24 cellular contexts compared by ENCODE assay signal in genomic region chr6:73506246-73506645, GRCh38.
"Had no signal": no experiment of that assay in that cellular context is flagged by ENCODE, and none has a peak within 500 bp of the region (broad histone marks: within the 10 kb centered on the region; RNA-seq: fewer than 3 reads in every experiment).

No MANE protein-coding gene starts in this region.

- H3K27ac Mint-ChIP-seq: activated naive CD4-positive, alpha-beta T cell treated with anti-CD3 and anti-CD28 coated beads for 36 hours; activated naive CD8-positive, alpha-beta T cell treated with anti-CD3 and anti-CD28 coated beads, Interleukin-2, amount 10 ng/mL, durations not matched to agents 7 days and 5 days; effector memory CD8-positive, alpha-beta T cell; stimulated activated memory B cell treated with anti-CD40 and anti-IgM and Interleukin-4, amounts not matched to agents 10 μg/mL and 1 μg/mL and 100 μg/mL, for 72 hours; T-helper 17 cell had no signal

- H3K4me3 Mint-ChIP-seq: activated naive CD4-positive, alpha-beta T cell treated with anti-CD3 and anti-CD28 coated beads for 36 hours; activated naive CD8-positive, alpha-beta T cell treated with anti-CD3 and anti-CD28 coated beads, Interleukin-2, amount 10 ng/mL, durations not matched to agents 7 days and 5 days; activated T-cell treated with anti-CD3 and anti-CD28 coated beads, Interleukin-2, amount 50 U/mL, for 4 hours; central memory CD8-positive, alpha-beta T cell; effector memory CD8-positive, alpha-beta T cell; stimulated activated memory B cell treated with anti-CD40 and anti-IgM and Interleukin-4, amounts not matched to agents 10 μg/mL and 1 μg/mL and 100 μg/mL, for 72 hours; T-helper 17 cell had no signal

- H3K9ac ChIP-seq: parathyroid adenoma had no signal

- H3K27me3 Mint-ChIP-seq: activated naive CD8-positive, alpha-beta T cell treated with anti-CD3 and anti-CD28 coated beads, Interleukin-2, amount 10 ng/mL, durations not matched to agents 7 days and 5 days; central memory CD8-positive, alpha-beta T cell; effector memory CD8-positive, alpha-beta T cell; stimulated activated memory B cell treated with anti-CD40 and anti-IgM and Interleukin-4, amounts not matched to agents 10 μg/mL and 1 μg/mL and 100 μg/mL, for 72 hours; T-helper 17 cell had no signal

- H3K9me3 Mint-ChIP-seq: activated naive CD4-positive, alpha-beta T cell treated with anti-CD3 and anti-CD28 coated beads for 36 hours; activated naive CD8-positive, alpha-beta T cell treated with anti-CD3 and anti-CD28 coated beads, Interleukin-2, amount 10 ng/mL, durations not matched to agents 7 days and 5 days; activated T-cell treated with anti-CD3 and anti-CD28 coated beads, Interleukin-2, amount 50 U/mL, for 4 hours; central memory CD8-positive, alpha-beta T cell; effector memory CD8-positive, alpha-beta T cell; stimulated activated memory B cell treated with anti-CD40 and anti-IgM and Interleukin-4, amounts not matched to agents 10 μg/mL and 1 μg/mL and 100 μg/mL, for 72 hours had no signal

- H3K4me1 Mint-ChIP-seq: stimulated activated memory B cell treated with anti-CD40 and anti-IgM and Interleukin-4, amounts not matched to agents 10 μg/mL and 1 μg/mL and 100 μg/mL, for 72 hours had no signal

- H3K4me3 ChIP-seq: breast epithelium, esophagus muscularis mucosa, right lobe of liver, transverse colon, uterus had no signal

- H3K27ac ChIP-seq: breast epithelium, esophagus muscularis mucosa, parathyroid adenoma, right lobe of liver, transverse colon, uterus had no signal

- DNase-seq: activated effector memory CD4-positive, alpha-beta T cell treated with Interleukin-2 at 50 U/mL for 16 hours; activated naive CD4-positive, alpha-beta T cell treated with anti-CD3 and anti-CD28 coated beads for 36 hours; activated naive CD8-positive, alpha-beta T cell treated with anti-CD3 and anti-CD28 coated beads, Interleukin-2, amount 10 ng/mL, durations not matched to agents 7 days and 5 days; activated T-cell treated with anti-CD3 and anti-CD28 coated beads, Interleukin-2, amount 50 U/mL, for 4 hours; amniotic stem cell; effector memory CD8-positive, alpha-beta T cell; hippocampal formation; left ventricle myocardium superior; mammary epithelial cell; nucleus accumbens; right lobe of liver; small intestine; stimulated activated CD4-positive, alpha-beta T cell treated with anti-CD3 and anti-CD28 coated beads, Interleukin-15, amount 100 ng/mL, for 24 hours; T-helper 17 cell; transverse colon; uterus had no signal

- FAIRE-seq: colon, endothelial cell of umbilical vein, frontal cortex, small intestine had no signal

- H3K4me1 ChIP-seq: breast epithelium, esophagus muscularis mucosa, parathyroid adenoma, right lobe of liver, transverse colon, uterus had no signal

- H3K9me3 ChIP-seq: breast epithelium, esophagus muscularis mucosa, right lobe of liver, transverse colon, uterus had no signal

- ATAC-seq: activated T-cell treated with anti-CD3 and anti-CD28 coated beads, Interleukin-2, amount 50 U/mL, for 4 hours; effector memory CD8-positive, alpha-beta T cell; left ventricle myocardium superior; right lobe of liver; stimulated activated memory B cell treated with anti-CD40 and anti-IgM and Interleukin-4, amounts not matched to agents 10 μg/mL and 1 μg/mL and 100 μg/mL, for 72 hours; T-helper 17 cell had no signal

- H3K36me3 ChIP-seq: breast epithelium, uterus had no signal
